In genomic region chr15:69394556-69395282, GRCh38 we compare ENCODE assay signal across 8 cellular contexts. TPM values are rescaled to one million over a fixed set of nuclear protein-coding genes. Genes with fewer than 3 reads are reported as not detected.
DNase-seq lines count a peak whose midpoint lies in the region; TF ChIP-seq lines count a peak whose summit lies in the region.

No MANE protein-coding gene starts in this region.

- peak overlapping the region; percentile 7; the same call in 1 of the 2 replicates for H3K4me3 ChIP-seq in SK-N-MC
- no peak overlapping the region for H3K4me3 ChIP-seq in parathyroid adenoma (ENCODE audit: low read depth, low read length)
- H3K4me3 ChIP-seq in tibial nerve: peak overlapping the region in 1 of 4 donors; percentile 13

- H3K9me3 ChIP-seq in SK-N-MC (ENCODE audit: low read depth, low read length) (no peaks in the 10 kb centered on the region), parathyroid adenoma (ENCODE audit: control insufficient read depth, low read length) (no peaks in the 10 kb centered on the region), tibial nerve (no peaks in the 10 kb centered on the region)

- H3K27ac ChIP-seq in SK-N-MC: no peak overlapping the region
- peak overlapping the region; percentile 77 for H3K27ac ChIP-seq in parathyroid adenoma
- H3K27ac ChIP-seq in tibial nerve: peak overlapping the region in 1 of 4 donors; percentile 16

- peak overlapping the region; percentile 13 for H3K4me2 ChIP-seq in parathyroid adenoma (ENCODE audit: low read length)

- no peaks in the 10 kb centered on the region for H3K36me3 ChIP-seq in SK-N-MC (ENCODE audit: insufficient read depth, low read length)
- H3K36me3 ChIP-seq in parathyroid adenoma (ENCODE audit: control insufficient read depth, insufficient read depth, low read length): no peaks in the 10 kb centered on the region
- H3K36me3 ChIP-seq in tibial nerve: no peaks in the 10 kb centered on the region

- H2AFZ ChIP-seq in parathyroid adenoma: peak overlapping the region; percentile 42

- peak overlapping the region; percentile 34 for H3K9ac ChIP-seq in SK-N-MC (ENCODE audit: insufficient read length)
- no peak overlapping the region for H3K9ac ChIP-seq in parathyroid adenoma

- no peak for TF ChIP-seq POLR2A in tibial nerve (IDR thresholded peaks at IDR 0.05)

- DNase-seq in NCI-H345 (lab: John Stamatoyannopoulos, UW) (peak; percentile 33), NCI-H345 treated with DMSO at 0.1 percent for 48 hours (lab: John Stamatoyannopoulos, UW; ENCODE audit: unreplicated experiment) (no peak), HuH-7 (ENCODE audit: low spot score) (peak; percentile 95), SK-N-MC (ENCODE audit: low read depth, low spot score) (no peak), glomerular visceral epithelial cell (ENCODE audit: extremely low spot score) (peak; percentile 78), tibial nerve (ENCODE audit: low spot score in 2 of 2) (peak; percentile 71 to 90)
- DNase-seq in activated naive CD4-positive, alpha-beta T cell (lab: John Stamatoyannopoulos, UW): peak; percentile 79 to 88 (median 82)

- TF ChIP-seq CTCF in parathyroid adenoma (IDR thresholded peaks at IDR 0.05) (peak; percentile 88), tibial nerve (IDR thresholded peaks at IDR 0.05) (peak; percentile 94 to 98 (median 94))

- 18 to 19% methylated on average over 35 to 36 of the region's 36 CpGs for WGBS in tibial nerve, 2 donors

- H3K27me3 ChIP-seq in parathyroid adenoma (ENCODE audit: control insufficient read depth, insufficient read depth, low read length) (no peaks in the 10 kb centered on the region), tibial nerve (no peaks in the 10 kb centered on the region)

- H3K79me2 ChIP-seq in parathyroid adenoma: peaks cover 2% of the 10 kb centered on the region

- peaks cover 26% of the 10 kb centered on the region for H3K4me1 ChIP-seq in parathyroid adenoma
- peaks cover 0 to 13% (median 4%) of the 10 kb centered on the region in 4 donors for H3K4me1 ChIP-seq in tibial nerve

- TF ChIP-seq EP300 in tibial nerve (IDR thresholded peaks at IDR 0.05): no peak

RNA-seq across cellular contexts. Expression of gene KIF23, which starts 19.4 kb away (rescaled TPM):
- total RNA-seq in tibial nerve: 10 to 100 TPM in 2 of 4 donors, 1 to 10 TPM in 2; 4.5 to 13.2 (median 8.9) TPM

RNA-seq across cellular contexts. Expression of gene RPLP1, which starts 57.9 kb away (rescaled TPM):
- total RNA-seq in tibial nerve: 100 to 1,000 TPM; 435 to 693 (median 620) TPM

Comparison
In these comparisons a context has a peak if more than half of its experiments do, and no peak if none do; other contexts are left out.
1. DNase-seq: peak in NCI-H345 (single experiment), HuH-7 (single experiment), activated naive CD4-positive, alpha-beta T cell (4 of 4), glomerular visceral epithelial cell (single experiment) and tibial nerve (2 of 2); none in NCI-H345 treated with DMSO at 0.1 percent for 48 hours (single experiment) and SK-N-MC (single experiment).